Comparison of ENCODE assay signal across 1 cellular context in genomic region chr22:20243176-20243544, GRCh38.
TF ChIP-seq lines count a peak whose summit lies in the region.

No MANE protein-coding gene starts in this region.

TF ChIP-seq in SK-N-SH, 30 proteins besides CTCF, POLR2A, EP300 and RAD21 (continued from another document):
- no peak for TF ChIP-seq IRF3 (IDR thresholded peaks at IDR 0.05; ENCODE audit: low read depth, low read length)
- no peak for TF ChIP-seq POLR2AphosphoS5 (IDR thresholded peaks at IDR 0.05; ENCODE audit: low read depth, low read length)
- no peak for TF ChIP-seq ZBTB33 (IDR thresholded peaks at IDR 0.05; ENCODE audit: borderline replicate concordance, low read depth)
- TF ChIP-seq FOXJ3 (CRISPR knock-in tag; IDR thresholded peaks at IDR 0.05) = no peak
- no peak for TF ChIP-seq MAX (IDR thresholded peaks at IDR 0.05; ENCODE audit: low read depth)
- TF ChIP-seq FOSL2 (IDR thresholded peaks at IDR 0.05; ENCODE audit: borderline replicate concordance, low read depth) = no peak
- no peak for TF ChIP-seq MEF2A (IDR thresholded peaks at IDR 0.05; ENCODE audit: borderline replicate concordance, low read depth)
